19 cellular contexts compared by ENCODE assay signal in the genomic region with DNA sequence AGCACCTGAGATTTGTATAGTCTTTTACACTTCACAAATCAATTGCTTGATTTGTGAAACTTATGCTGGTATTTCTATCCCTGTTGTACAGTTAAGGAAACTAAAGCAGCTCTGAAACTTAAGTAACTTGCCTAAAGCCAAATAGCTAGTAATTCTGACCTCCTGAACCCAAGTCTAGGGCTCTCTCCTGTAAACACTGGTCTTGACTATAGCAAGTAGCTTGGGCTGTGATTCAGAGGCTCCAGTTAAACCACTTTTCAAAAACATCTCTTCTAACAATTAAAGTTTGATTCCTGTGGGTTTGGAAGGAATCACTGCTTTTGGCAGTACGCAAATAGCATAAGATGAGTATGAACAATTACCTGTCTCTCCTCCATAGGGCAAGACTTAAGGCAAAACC. TPM values are rescaled to one million over a fixed set of nuclear protein-coding genes. Genes with fewer than 3 reads are reported as not detected.
DNase-seq lines count a peak whose midpoint lies in the region; FAIRE-seq and TF ChIP-seq lines count a peak whose summit lies in the region.
"Had no signal": no experiment of that assay in that cellular context is flagged by ENCODE, and none has a peak within 500 bp of the region (broad histone marks: within the 10 kb centered on the region; RNA-seq: fewer than 3 reads in every experiment).

No MANE protein-coding gene starts in this region.

- H3K9me3 ChIP-seq in astrocyte (ENCODE audit: insufficient read depth, low read depth, low read length) (no peaks in the 10 kb centered on the region), ovary (no peaks in the 10 kb centered on the region)
- H3K9me3 ChIP-seq: SJCRH30 had no signal

- TF ChIP-seq POLR2A in ovary (IDR thresholded peaks at IDR 0.05): no peak

- intact Hi-C loops in ovary (cut with DNase I): no loop called here

- no peak overlapping the region for H3K4me3 Mint-ChIP-seq in astrocyte (ENCODE audit: unreplicated experiment)
- H3K4me3 Mint-ChIP-seq: CD14-positive monocyte had no signal

- H3K27me3 ChIP-seq in astrocyte (ENCODE audit: insufficient read depth, low read length): no peaks in the 10 kb centered on the region
- H3K27me3 ChIP-seq in ovary: no peaks in the 10 kb centered on the region
- H3K27me3 ChIP-seq: SJCRH30 had no signal

- peaks cover 3% of the 10 kb centered on the region for H3K27me3 Mint-ChIP-seq in astrocyte (ENCODE audit: low read depth, unreplicated experiment)

- no peak overlapping the region for H3K4me2 ChIP-seq in astrocyte (ENCODE audit: low read length)

- no peak overlapping the region for H2AFZ ChIP-seq in astrocyte (ENCODE audit: low read depth, low read length)

- TF ChIP-seq EP300 in ovary (IDR thresholded peaks at IDR 0.05): no peak

- FAIRE-seq in astrocyte (lab: Jason Lieb, UNC): no peak
- FAIRE-seq: HepG2 had no signal

- 84 to 96% (median 88%) methylated on average over 1 of the region's 1 CpG for WGBS in ovary, 3 donors

- H3K36me3 ChIP-seq in astrocyte (ENCODE audit: insufficient read depth, low read length) (no peaks in the 10 kb centered on the region), ovary (no peaks in the 10 kb centered on the region)
- H3K36me3 ChIP-seq: SJCRH30 had no signal

- H3K4me3 ChIP-seq in astrocyte (ENCODE audit: insufficient read depth, low read depth, low read length): no peak overlapping the region
- H3K4me3 ChIP-seq in ovary: no peak overlapping the region
- H3K4me3 ChIP-seq: SJCRH30 had no signal

- no peaks in the 10 kb centered on the region for H3K36me3 Mint-ChIP-seq in astrocyte (ENCODE audit: low read depth, unreplicated experiment)
- H3K36me3 Mint-ChIP-seq: CD14-positive monocyte had no signal

- peak; percentile 9 for DNase-seq in ELR (ENCODE audit: low read depth)
- DNase-seq in astrocyte (ENCODE audit: low read depth): peak; percentile 86
- peak; percentile 31 for DNase-seq in fibroblast of gingiva (ENCODE audit: low read depth)
- peak; percentile 43 for DNase-seq in non-pigmented ciliary epithelial cell (ENCODE audit: low read depth)
- no peak for DNase-seq in SHP77 (lab: John Stamatoyannopoulos, UW)
- DNase-seq in ovary: no peak
- DNase-seq in C1 segment of cervical spinal cord (lab: John Stamatoyannopoulos, UW): no peak
- DNase-seq in hypothalamus (lab: John Stamatoyannopoulos, UW): no peak
- DNase-seq: DMS 273 treated with DMSO at 0.1 percent for 48 hours, GOT3, MM.1S, NCI-H1092 treated with DMSO at 0.1 percent for 48 hours, NCI-H2107, NCI-H2227 treated with DMSO at 0.1 percent for 48 hours, NCI-H524, SJCRH30 had no signal

- no peak overlapping the region for H3K27ac ChIP-seq in astrocyte (ENCODE audit: low read depth, low read length)
- no peak overlapping the region for H3K27ac ChIP-seq in ovary
- H3K27ac ChIP-seq: SJCRH30 had no signal

- H3K4me1 ChIP-seq in astrocyte (ENCODE audit: insufficient read depth, low read length): no peaks in the 10 kb centered on the region
- no peaks in the 10 kb centered on the region for H3K4me1 ChIP-seq in ovary (ENCODE audit: insufficient read depth)
- H3K4me1 ChIP-seq: SJCRH30 had no signal

- no peaks in the 10 kb centered on the region for H3K4me1 Mint-ChIP-seq in astrocyte (ENCODE audit: low read depth, unreplicated experiment)
- H3K4me1 Mint-ChIP-seq: CD14-positive monocyte had no signal

- no peak for TF ChIP-seq CTCF in astrocyte (IDR thresholded peaks at IDR 0.05; ENCODE audit: insufficient read depth, low read depth, low read length)
- TF ChIP-seq CTCF in ovary (IDR thresholded peaks at IDR 0.05): no peak

- H3K9me3 Mint-ChIP-seq in astrocyte (ENCODE audit: unreplicated experiment): peaks cover 7% of the 10 kb centered on the region

- H3K27ac Mint-ChIP-seq in astrocyte (ENCODE audit: unreplicated experiment): no peak overlapping the region

- H3K9ac ChIP-seq in astrocyte (ENCODE audit: low read length): no peak overlapping the region

- H4K20me1 ChIP-seq in astrocyte (ENCODE audit: insufficient read depth, low read length): no peaks in the 10 kb centered on the region

- no peaks in the 10 kb centered on the region for H3K79me2 ChIP-seq in astrocyte (ENCODE audit: insufficient read depth, low read length)

RNA-seq across cellular contexts. Expression of gene CMTM8, which starts 18.5 kb away (rescaled TPM):
- 1.6 TPM in 2 replicates for total RNA-seq in astrocyte
- total RNA-seq in ovary: 1 to 10 TPM in 5 of 7 donors, under 1 TPM in 2; 0.48 to 6.4 (median 1.3) TPM
- polyA plus RNA-seq in ovary: 1 to 10 TPM; 2.5 to 9.9 TPM
- total RNA-seq: RPMI7951 had no signal

Comparison
In these comparisons a context has a peak if more than half of its experiments do, and no peak if none do; other contexts are left out.
1. DNase-seq: peak in ELR (single experiment), astrocyte (single experiment), fibroblast of gingiva (single experiment) and non-pigmented ciliary epithelial cell (single experiment); none in SHP77 (0 of 2), ovary (0 of 5), C1 segment of cervical spinal cord (0 of 14) and hypothalamus (0 of 51).